8 cellular contexts compared by ENCODE assay signal in the genomic region with DNA sequence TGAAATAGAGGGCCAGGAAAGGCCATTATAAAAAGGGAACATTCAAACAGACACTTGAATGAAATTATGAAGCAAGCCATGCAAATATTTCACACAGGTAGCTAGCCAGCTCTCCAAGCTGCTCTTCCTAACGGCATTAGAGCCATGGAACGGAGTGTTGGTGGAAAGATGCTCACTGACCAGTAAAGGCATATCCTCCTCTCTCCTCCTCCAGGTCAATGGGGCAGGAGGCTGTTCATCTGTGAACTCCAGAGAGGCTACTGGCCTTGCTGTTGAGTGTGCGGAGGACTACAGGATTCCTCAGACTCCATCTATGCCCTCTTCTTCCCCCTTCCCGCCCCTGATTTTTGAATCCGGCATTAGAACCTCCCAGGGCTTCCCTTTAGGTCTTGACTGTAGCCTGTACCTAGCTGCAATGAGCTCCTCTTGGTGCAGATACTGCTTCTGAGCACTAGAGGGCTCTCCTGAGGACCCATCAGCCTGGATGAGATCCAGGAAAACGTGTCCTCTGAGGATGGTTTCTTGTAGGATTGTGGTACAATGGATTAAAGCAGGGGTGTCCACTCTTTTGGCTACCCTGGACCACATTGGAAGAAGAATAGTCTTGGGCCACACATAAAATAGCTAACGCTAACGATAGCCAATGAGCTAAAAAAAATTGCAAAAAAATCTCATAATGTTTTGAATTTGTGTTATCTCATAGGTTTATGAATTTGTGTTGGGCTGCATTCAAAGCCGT.
A peak's percentile ranks its signal among the peaks of the same experiment; 100 is the strongest.
DNase-seq lines count a peak whose midpoint lies in the region; ATAC-seq and TF ChIP-seq lines count a peak whose summit lies in the region.

No MANE protein-coding gene starts in this region.

- H3K4me3 ChIP-seq in BJ (ENCODE audit: low read depth, low read length) (no peak overlapping the region), adipocyte (ENCODE audit: low read length) (no peak overlapping the region), heart right ventricle (no peak overlapping the region), prostate gland (no peak overlapping the region)

- no peak for TF ChIP-seq POLR2A in prostate gland (IDR thresholded peaks at IDR 0.05)

- H3K9ac ChIP-seq in adipocyte (ENCODE audit: low read length): no peak overlapping the region

- peaks cover 5% of the 10 kb centered on the region for H3K4me1 ChIP-seq in adipocyte (ENCODE audit: control insufficient read depth, insufficient read depth, low read length)
- peaks cover 0 to 32% (median 23%) of the 10 kb centered on the region in 9 donors for H3K4me1 ChIP-seq in heart right ventricle
- no peaks in the 10 kb centered on the region for H3K4me1 ChIP-seq in prostate gland (replicated peaks)

- H3K9me3 ChIP-seq in adipocyte (ENCODE audit: control insufficient read depth, low read length) (no peaks in the 10 kb centered on the region), heart right ventricle (peaks cover 0 to 9% (median 0%) of the 10 kb centered on the region in 11 donors), prostate gland (no peaks in the 10 kb centered on the region)

- no peaks in the 10 kb centered on the region for H3K36me3 ChIP-seq in BJ (ENCODE audit: control insufficient read depth, insufficient read depth, low read length)
- H3K36me3 ChIP-seq in adipocyte (ENCODE audit: control insufficient read depth, insufficient read depth, low read length, severe bottlenecking): no peaks in the 10 kb centered on the region
- no peaks in the 10 kb centered on the region for H3K36me3 ChIP-seq in heart right ventricle
- H3K36me3 ChIP-seq in prostate gland: no peaks in the 10 kb centered on the region

- POLR2A ChIA-PET in BJ (lab: Charles Lee): no interaction called here

- H3K27ac ChIP-seq in heart right ventricle (peak overlapping the region in 3 of 10 donors; percentile 9 to 60 (median 22)), prostate gland (no peak overlapping the region)

- intact Hi-C loops in heart right ventricle (cut with DNase I) (loop anchor here (2.0 to 10.0 kb wide), 16 partner anchors 131 to 909 kb away; a partner anchor contains a TSS), prostate gland (cut with DNase I) (loop anchor here (2.0 to 5.0 kb wide), 2 partner anchors 134 to 451 kb away; no protein-coding TSS in a partner anchor)

- ATAC-seq in GM18858 (IDR thresholded peaks at IDR 0.05; ENCODE audit: unreplicated experiment) (peak; percentile 72), heart right ventricle (peak in 7 of 8 donors; percentile 70 to 89 (median 79))

- WGBS in heart right ventricle, 2 donors: 29 to 39% methylated on average over 9 of the region's 9 CpGs
- 31% methylated on average over 9 of the region's 9 CpGs for WGBS in prostate gland

- H3K27me3 ChIP-seq in BJ (ENCODE audit: control insufficient read depth, insufficient read depth, low read length) (no peaks in the 10 kb centered on the region; the same call in none of the 2 replicates), adipocyte (replicated peaks; ENCODE audit: control insufficient read depth, insufficient read depth, low read length) (peaks cover 6% of the 10 kb centered on the region), heart right ventricle (peaks cover 0 to 3% (median 0%) of the 10 kb centered on the region in 7 donors), prostate gland (replicated peaks; ENCODE audit: insufficient read depth) (no peaks in the 10 kb centered on the region)

- TF ChIP-seq CTCF in BJ (IDR thresholded peaks at IDR 0.05; ENCODE audit: insufficient read depth, low read depth, low read length) (peak; percentile 97), heart right ventricle (IDR thresholded peaks at IDR 0.05) (peak; percentile 65 to 88 (median 79)), prostate gland (IDR thresholded peaks at IDR 0.05) (peak; percentile 17 to 69 (median 64))

- CTCF ChIA-PET in BJ (lab: Yijun Ruan, JAX): interaction anchor here (0.6 to 2.3 kb wide), 42 partner anchors 9 to 1965 kb away, joined by 3 to 18 read pairs (median 4); no protein-coding TSS in a partner anchor

- peak; percentile 4 for DNase-seq in BJ (ENCODE audit: low read depth)
- DNase-seq in HPDE6-E6E7 (ENCODE audit: extremely low spot score): peak; percentile 76
- DNase-seq in NCI-H82 (lab: John Stamatoyannopoulos, UW): peak; percentile 72
- peak; percentile 85 for DNase-seq in adipocyte (ENCODE audit: low read depth)
- DNase-seq in heart right ventricle: peak in 1 of 2 donors; percentile 46
- peak; percentile 47 for DNase-seq in prostate gland (ENCODE audit: low spot score)
- no peak for DNase-seq in activated effector memory CD4-positive, alpha-beta T cell treated with anti-CD3 and anti-CD28 coated beads, Interleukin-2, amount 50 U/mL, for 16 hours
